Comparison of ENCODE assay signal across 8 cellular contexts in genomic region chr16:50467943-50468748, GRCh38.
DNase-seq lines count a peak whose midpoint lies in the region; ATAC-seq and TF ChIP-seq lines count a peak whose summit lies in the region.

No MANE protein-coding gene starts in this region.

- H3K4me2 ChIP-seq in PC-9 = peak overlapping the region; percentile 70

- H3K9me3 Mint-ChIP-seq in progenitor cell of endocrine pancreas (ENCODE audit: low read depth) = peaks cover 5% of the 10 kb centered on the region

- H3K4me3 Mint-ChIP-seq in progenitor cell of endocrine pancreas (ENCODE audit: low read depth) = peak overlapping the region; percentile 62

- H3F3A ChIP-seq in PC-9 (ENCODE audit: insufficient read depth, low read depth) = no peaks in the 10 kb centered on the region; the same call in 1 of the 2 replicates

- WGBS in heart left ventricle, 4 donors = 5 to 14% (median 9%) methylated on average over 12 to 68 of the region's 68 CpGs
- WGBS in esophagus muscularis mucosa = 29% methylated on average over 12 of the region's 68 CpGs

- H3K36me3 Mint-ChIP-seq in progenitor cell of endocrine pancreas (ENCODE audit: insufficient read depth) = no peaks in the 10 kb centered on the region

- TF ChIP-seq POLR2A in heart left ventricle (IDR thresholded peaks at IDR 0.05) (no peak), esophagus muscularis mucosa (IDR thresholded peaks at IDR 0.05; ENCODE audit: low read depth) (no peak)

- no peaks in the 10 kb centered on the region for H3K36me3 ChIP-seq in heart left ventricle
- H3K36me3 ChIP-seq in PC-9 (ENCODE audit: low read depth) = no peaks in the 10 kb centered on the region
- H3K36me3 ChIP-seq in esophagus muscularis mucosa = no peaks in the 10 kb centered on the region

- no peak for TF ChIP-seq CTCF in heart left ventricle (IDR thresholded peaks at IDR 0.05)
- TF ChIP-seq CTCF in PC-9 (conservative IDR thresholded peaks at IDR 0.05) = no peak
- no peak for TF ChIP-seq CTCF in esophagus muscularis mucosa (IDR thresholded peaks at IDR 0.05)
- no peak for TF ChIP-seq CTCF in progenitor cell of endocrine pancreas (IDR thresholded peaks at IDR 0.05; ENCODE audit: unreplicated experiment)

- H3K27ac ChIP-seq in heart left ventricle (no peak overlapping the region), PC-9 (no peak overlapping the region), esophagus muscularis mucosa (replicated peaks in 1 of 4) (peak overlapping the region; percentile 23 to 61 (median 47))

- CTCF ChIA-PET in PC-9 (lab: Charles Lee) = no interaction called here

- H3K79me2 ChIP-seq in PC-9 (ENCODE audit: low read depth) = no peaks in the 10 kb centered on the region

- H3K27ac Mint-ChIP-seq in progenitor cell of endocrine pancreas = no peak overlapping the region

- H3K9me2 ChIP-seq in PC-9 (ENCODE audit: insufficient read depth) = no peaks in the 10 kb centered on the region

- peaks cover 49% of the 10 kb centered on the region for H3K27me3 Mint-ChIP-seq in progenitor cell of endocrine pancreas

- intact Hi-C loops in heart left ventricle (cut with DNase I) = no loop called here
- intact Hi-C loops in Right ventricle myocardium superior (cut with DNase I) = no loop called here
- intact Hi-C loops in PC-9 (cut with micrococcal nuclease; ENCODE audit: unreplicated experiment) = no loop called here
- intact Hi-C loops in esophagus muscularis mucosa (cut with DNase I) = no loop called here

- ATAC-seq in heart left ventricle (no peak), Right ventricle myocardium superior (ENCODE audit: poor library complexity) (no peak)

- H2AFZ ChIP-seq in PC-9 = no peak overlapping the region; the same call in 1 of the 2 replicates

- no TSS peak for BruUV-seq in PC-9 (replicated peaks; lab: Mats Ljungman, UMichigan)

- H4K20me1 ChIP-seq in PC-9 (ENCODE audit: insufficient read depth) = no peaks in the 10 kb centered on the region

- peaks cover 0 to 18% (median 0%) of the 10 kb centered on the region in 12 donors for H3K4me1 ChIP-seq in heart left ventricle
- peaks cover 11% of the 10 kb centered on the region for H3K4me1 ChIP-seq in PC-9 (replicated peaks; ENCODE audit: insufficient read depth)
- H3K4me1 ChIP-seq in esophagus muscularis mucosa = peaks cover 7 to 14% (median 12%) of the 10 kb centered on the region in 4 donors

- peak overlapping the region in 9 of 12 donors; percentile 7 to 43 (median 34) for H3K4me3 ChIP-seq in heart left ventricle
- H3K4me3 ChIP-seq in PC-9 = peak overlapping the region; percentile 48; the same call in 1 of the 2 replicates
- peak overlapping the region; percentile 54 to 60 (median 56) for H3K4me3 ChIP-seq in esophagus muscularis mucosa

- H3K9me3 ChIP-seq in heart left ventricle = peaks cover 0 to 13% (median 0%) of the 10 kb centered on the region in 12 donors
- H3K9me3 ChIP-seq in PC-9 (ENCODE audit: insufficient read depth, low read depth) = no peaks in the 10 kb centered on the region
- no peaks in the 10 kb centered on the region for H3K9me3 ChIP-seq in esophagus muscularis mucosa

- POLR2A ChIA-PET in PC-9 (lab: Charles Lee; ENCODE audit: unreplicated experiment) = no interaction called here

- DNase-seq in heart left ventricle = no peak
- no peak for DNase-seq in Right ventricle myocardium superior
- no peak for DNase-seq in PC-9
- DNase-seq in esophagus muscularis mucosa (ENCODE audit: extremely low spot score) = no peak
- DNase-seq in progenitor cell of endocrine pancreas (ENCODE audit: low spot score, unreplicated experiment) = peak; percentile 34
- no peak for DNase-seq in stimulated activated naive CD4-positive, alpha-beta T cell treated with Interleukin-2 at 50 U/mL for 16 hours (lab: John Stamatoyannopoulos, UW)
- DNase-seq in H4 (ENCODE audit: low spot score) = no peak
- DNase-seq in SIG-M5 (lab: John Stamatoyannopoulos, UW) = no peak

- H3K4me1 Mint-ChIP-seq in progenitor cell of endocrine pancreas (ENCODE audit: low read depth) = peaks cover 1% of the 10 kb centered on the region

- TF ChIP-seq EP300 in esophagus muscularis mucosa (IDR thresholded peaks at IDR 0.05) = no peak

- H3K27me3 ChIP-seq in heart left ventricle (peaks cover 5 to 71% (median 30%) of the 10 kb centered on the region in 9 donors), PC-9 (ENCODE audit: insufficient read depth, low read depth) (no peaks in the 10 kb centered on the region), esophagus muscularis mucosa (peaks cover 0 to 19% (median 0%) of the 10 kb centered on the region in 4 donors)

Comparison
In these comparisons a context has a peak if more than half of its experiments do, and no peak if none do; other contexts are left out.
1. H3K27ac ChIP-seq: peak in esophagus muscularis mucosa (4 of 4); none in heart left ventricle (0 of 12) and PC-9 (single experiment).
2. Peak in every context shown above with its lines, with median percentiles within 50 percentile points of each other: H3K4me3 ChIP-seq.